In genomic region chr1:243850368-243851128, GRCh38 we compare ENCODE assay signal across 8 cellular contexts. TPM values are rescaled to one million over a fixed set of nuclear protein-coding genes. Genes with fewer than 3 reads are reported as not detected.
A peak's percentile ranks its signal among the peaks of the same experiment; 100 is the strongest.
DNase-seq lines count a peak whose midpoint lies in the region; ATAC-seq lines count a peak whose summit lies in the region.

No MANE protein-coding gene starts in this region.

- ATAC-seq in GM19395 (IDR thresholded peaks at IDR 0.05; ENCODE audit: unreplicated experiment), result peak; percentile 56
- ATAC-seq in HG03520 (IDR thresholded peaks at IDR 0.05; ENCODE audit: unreplicated experiment), result peak; percentile 54

- H3K9me3 ChIP-seq in CD4-positive, alpha-beta memory T cell (ENCODE audit: control insufficient read depth in 1 of 2, low read length in 2 of 2), result no peaks in the 10 kb centered on the region
- no peaks in the 10 kb centered on the region for H3K9me3 ChIP-seq in mucosa of rectum (ENCODE audit: control insufficient read depth in 2 of 2, low read length in 2 of 2)

- H3K36me3 ChIP-seq in CD4-positive, alpha-beta memory T cell (ENCODE audit: insufficient read depth, low read length), result no peaks in the 10 kb centered on the region
- H3K36me3 ChIP-seq in mucosa of rectum (ENCODE audit: control insufficient read depth in 2 of 2, insufficient read depth in 2 of 2, low read length in 2 of 2), result no peaks in the 10 kb centered on the region

- DNase-seq in CD4-positive, alpha-beta memory T cell, result peak; percentile 87 to 91 (median 89)
- DNase-seq in NOMO-1 (lab: John Stamatoyannopoulos, UW; ENCODE audit: unreplicated experiment in 2 of 2) (peak; percentile 57 to 63), activated T-cell treated with anti-CD3 and anti-CD28 coated beads for 48 hours (ENCODE audit: low read depth) (peak; percentile 79), epithelial cell of prostate (ENCODE audit: low read depth, low spot score) (peak; percentile 16)
- DNase-seq in stimulated activated CD8-positive, alpha-beta memory T cell treated with anti-CD3 and anti-CD28 coated beads, Interleukin-4, amount 100 ng/mL, for 24 hours (ENCODE audit: low read depth), result peak; percentile 72

- POLR2A ChIA-PET in CD4-positive, alpha-beta memory T cell (lab: Charles Lee; ENCODE audit: partially characterized antibody), result interaction anchor here (1.0 to 4.0 kb wide), 5 partner anchors 9 to 224 kb away, joined by 3 to 40 read pairs (median 11); no protein-coding TSS in a partner anchor

- peak overlapping the region; percentile 63 to 70 for H3K4me3 ChIP-seq in CD4-positive, alpha-beta memory T cell (ENCODE audit: low read length in 2 of 2)
- H3K4me3 ChIP-seq in mucosa of rectum (ENCODE audit: low read length in 2 of 2), result peak overlapping the region; percentile 69 to 80

- peak overlapping the region; percentile 49 to 66 for H3K9ac ChIP-seq in mucosa of rectum (ENCODE audit: low read depth in 1 of 2, low read length in 2 of 2)

- peaks cover 0 to 11% of the 10 kb centered on the region in 2 donors for H3K36me3 Mint-ChIP-seq in CD4-positive, alpha-beta memory T cell

- H3K4me1 ChIP-seq in CD4-positive, alpha-beta memory T cell (ENCODE audit: insufficient read depth, low read length), result peaks cover 39% of the 10 kb centered on the region
- peaks cover 2 to 7% of the 10 kb centered on the region in 2 donors for H3K4me1 ChIP-seq in mucosa of rectum (ENCODE audit: control insufficient read depth in 2 of 2, insufficient read depth in 2 of 2, low read length in 2 of 2)

- peaks cover 23 to 40% (median 32%) of the 10 kb centered on the region in 4 donors for H3K4me1 Mint-ChIP-seq in CD4-positive, alpha-beta memory T cell

- peaks cover 0 to 2% of the 10 kb centered on the region in 2 donors for H3K27me3 Mint-ChIP-seq in CD4-positive, alpha-beta memory T cell

- H3K4me3 Mint-ChIP-seq in CD4-positive, alpha-beta memory T cell, result peak overlapping the region; percentile 90 to 95 (median 94)

- H3K27ac ChIP-seq in CD4-positive, alpha-beta memory T cell (ENCODE audit: low read depth, low read length), result peak overlapping the region; percentile 95
- H3K27ac ChIP-seq in epithelial cell of prostate (peak overlapping the region; percentile 69), mucosa of rectum (ENCODE audit: low read depth in 2 of 2, low read length in 2 of 2) (peak overlapping the region; percentile 82 to 84)

- H3K27ac Mint-ChIP-seq in CD4-positive, alpha-beta memory T cell, result peak overlapping the region; percentile 86 to 98 (median 97)

- H3K9me3 Mint-ChIP-seq in CD4-positive, alpha-beta memory T cell, result no peaks in the 10 kb centered on the region

- H3K27me3 ChIP-seq in CD4-positive, alpha-beta memory T cell (ENCODE audit: insufficient read depth, low read length), result no peaks in the 10 kb centered on the region
- no peaks in the 10 kb centered on the region for H3K27me3 ChIP-seq in mucosa of rectum (ENCODE audit: control insufficient read depth in 2 of 2, insufficient read depth in 2 of 2, low read length in 2 of 2)

- CTCF ChIA-PET in CD4-positive, alpha-beta memory T cell (lab: Charles Lee; ENCODE audit: partially characterized antibody), result no interaction called here

- intact Hi-C loops in CD4-positive, alpha-beta memory T cell (cut with micrococcal nuclease), result loop anchor here (1.0 to 10.0 kb wide), 7 partner anchors 12 to 802 kb away; partner anchors contain the start of genes ADSS2, CEP170 and DESI2

RNA-seq across cellular contexts. Expression of gene AKT3, which starts 0.5 kb away (rescaled TPM):
- 100 to 1,000 TPM; 149 to 152 TPM for total RNA-seq in CD4-positive, alpha-beta memory T cell
- polyA plus RNA-seq in CD4-positive, alpha-beta memory T cell, result 1 to 10 TPM in 1 of 2 donors, under 1 TPM in 1; 0.56 to 5.1 TPM

Comparison
In these comparisons a context has a peak if more than half of its experiments do, and no peak if none do; other contexts are left out.
1. Peak in every context shown above with its lines: DNase-seq, ATAC-seq, H3K4me3 ChIP-seq and H3K27ac ChIP-seq.
2. DNase-seq: peak in every context shown above with its lines; median percentile 89 in CD4-positive, alpha-beta memory T cell; 79 in activated T-cell treated with anti-CD3 and anti-CD28 coated beads for 48 hours; 72 in stimulated activated CD8-positive, alpha-beta memory T cell treated with anti-CD3 and anti-CD28 coated beads, Interleukin-4, amount 100 ng/mL, for 24 hours; 60 in NOMO-1; 16 in epithelial cell of prostate.